ENCODE assay signal across 7 cellular contexts in the genomic region with DNA sequence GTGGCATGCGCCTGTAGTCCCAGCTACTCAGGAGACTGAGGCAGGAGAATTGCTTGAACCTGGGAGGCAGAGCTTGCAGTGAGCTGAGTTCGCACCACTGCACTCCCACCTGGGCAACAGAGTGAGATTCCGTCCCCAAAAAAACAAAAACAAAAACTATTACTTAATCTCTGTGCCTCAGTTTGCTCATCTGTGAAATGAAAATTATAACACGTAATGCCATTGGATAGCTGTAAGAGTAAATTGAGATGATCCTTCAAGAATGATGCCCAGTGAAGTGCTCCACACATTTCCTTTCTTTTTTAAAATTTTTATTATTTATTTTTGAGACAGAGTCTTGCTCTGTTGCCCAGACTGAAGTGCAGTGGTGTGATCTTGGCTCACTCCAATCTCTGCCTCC. TPM values are rescaled to one million over a fixed set of nuclear protein-coding genes. Genes with fewer than 3 reads are reported as not detected.
"Had no signal": no experiment of that assay in that cellular context is flagged by ENCODE, and none has a peak within 500 bp of the region (broad histone marks: within the 10 kb centered on the region; RNA-seq: fewer than 3 reads in every experiment).

No MANE protein-coding gene starts in this region.

RNA-seq across cellular contexts. Expression of gene TMEM145, which starts 26.8 kb away (rescaled TPM):
- total RNA-seq: Peyer's patch, SJSA1, T-cell had no signal

RNA-seq across cellular contexts. Expression of gene PAFAH1B3, which starts 37.5 kb away (rescaled TPM):
- total RNA-seq: PC-3 had no signal

RNA-seq across cellular contexts. Expression of gene PRR19, which starts 38.0 kb away (rescaled TPM):
- total RNA-seq: PC-3, Right ventricle myocardium superior had no signal

RNA-seq across cellular contexts. Expression of gene CNFN, which starts 50.2 kb away (rescaled TPM):
- total RNA-seq: SJCRH30; SJSA1; T-helper 1 cell treated with Interleukin-12 subunit alpha and Interleukin-12 subunit beta and Interleukin-4 antibody, amounts not matched to agents 30 ng/mL and 1 ng/mL, for 36 hours had no signal
